In the genomic region with DNA sequence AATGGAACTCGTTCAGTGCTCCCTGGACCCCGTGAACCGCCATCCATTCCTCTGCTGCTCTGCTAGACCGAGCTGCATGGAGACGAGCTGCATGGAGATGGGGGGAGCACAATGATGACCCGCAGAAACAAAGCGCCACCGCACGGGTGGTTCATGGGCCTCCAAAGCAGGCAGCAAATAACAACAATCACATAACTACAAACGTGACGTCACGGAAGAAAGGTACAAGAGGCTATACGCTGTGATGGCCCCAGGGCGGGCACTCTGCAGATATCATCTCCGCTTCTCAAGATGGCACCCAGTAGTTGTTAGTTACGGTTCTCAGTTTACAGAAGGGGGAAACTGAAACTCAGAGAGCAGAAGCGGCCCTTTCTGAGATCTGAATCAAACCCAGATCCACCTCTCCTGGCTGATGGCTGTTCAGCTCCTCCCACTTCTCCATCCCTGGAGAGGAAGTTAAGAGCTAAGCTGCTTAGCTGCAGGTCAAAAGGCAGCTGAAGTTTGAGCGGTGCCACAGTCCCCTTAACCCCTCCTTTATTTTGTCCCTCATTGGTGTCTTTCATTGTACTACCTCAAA, we compare ENCODE assay signal across 9 cellular contexts. TPM values are rescaled to one million over a fixed set of nuclear protein-coding genes. Genes with fewer than 3 reads are reported as not detected.
A peak's percentile ranks its signal among the peaks of the same experiment; 100 is the strongest.
DNase-seq lines count a peak whose midpoint lies in the region; ATAC-seq and TF ChIP-seq lines count a peak whose summit lies in the region.
"Had no signal": no experiment of that assay in that cellular context is flagged by ENCODE, and none has a peak within 500 bp of the region (broad histone marks: within the 10 kb centered on the region; RNA-seq: fewer than 3 reads in every experiment).

No MANE protein-coding gene starts in this region.

- peak overlapping the region; percentile 92 for H3K27ac Mint-ChIP-seq in T-helper 17 cell

- H4K20me1 ChIP-seq in hepatocyte (ENCODE audit: insufficient read depth, poor library complexity, severe bottlenecking) = peaks cover 17% of the 10 kb centered on the region

- H3K27me3 ChIP-seq in hepatocyte = no peaks in the 10 kb centered on the region

- H3K9me2 ChIP-seq in hepatocyte (replicated peaks; ENCODE audit: insufficient read depth) = no peaks in the 10 kb centered on the region

- peak overlapping the region; percentile 86 for H3K4me3 Mint-ChIP-seq in T-helper 17 cell

- peak overlapping the region; percentile 95 for H3K4me2 ChIP-seq in hepatocyte

- H3K36me3 Mint-ChIP-seq in T-helper 17 cell (ENCODE audit: low read depth) = peaks cover 2% of the 10 kb centered on the region

- TF ChIP-seq CTCF in hepatocyte (IDR thresholded peaks at IDR 0.05; ENCODE audit: poor library complexity) = no peak

- H3K4me3 ChIP-seq in hepatocyte = no peak overlapping the region

- H3K79me2 ChIP-seq in hepatocyte = peaks cover 37% of the 10 kb centered on the region

- H3K4me1 ChIP-seq in hepatocyte (ENCODE audit: insufficient read depth) = peaks cover 11% of the 10 kb centered on the region

- no peak overlapping the region for H2AFZ ChIP-seq in hepatocyte

- DNase-seq in CD1c-positive myeloid dendritic cell (ENCODE audit: extremely low spot score) = peak; percentile 83
- peak in 1 of 3 donors; percentile 23 for DNase-seq in T-helper 17 cell
- DNase-seq in hepatocyte (ENCODE audit: low spot score) = no peak
- DNase-seq in foreskin melanocyte = no peak
- DNase-seq in NCI-H524 treated with DMSO at 0.1 percent for 48 hours (lab: John Stamatoyannopoulos, UW) = no peak

- H3K27ac ChIP-seq in hepatocyte = no peak overlapping the region

- no peaks in the 10 kb centered on the region for H3K27me3 Mint-ChIP-seq in T-helper 17 cell

- peaks cover 32% of the 10 kb centered on the region for H3K4me1 Mint-ChIP-seq in T-helper 17 cell

- ATAC-seq in GM19043 (IDR thresholded peaks at IDR 0.05; ENCODE audit: low read depth, unreplicated experiment) (peak; percentile 40), HG03342 (IDR thresholded peaks at IDR 0.05; ENCODE audit: unreplicated experiment) (peak; percentile 39), T-helper 17 cell (peak; percentile 12), esophagus mucosa (no peak)

- H3K9me3 ChIP-seq in T-helper 17 cell (ENCODE audit: control insufficient read depth, low read length, poor library complexity, severe bottlenecking) (no peaks in the 10 kb centered on the region), hepatocyte (ENCODE audit: low read depth) (no peaks in the 10 kb centered on the region)

- 80% methylated on average over 18 of the region's 18 CpGs for WGBS in hepatocyte (ENCODE audit: low lambda C conversion rate, missing lambda C conversion rate)

- no peaks in the 10 kb centered on the region for H3K36me3 ChIP-seq in hepatocyte (replicated peaks; ENCODE audit: insufficient read depth, low read depth)

RNA-seq across cellular contexts. Expression of a gene that starts 1.7 kb away (rescaled TPM):
- 10 to 100 TPM; 91.4 to 98.8 TPM for total RNA-seq in T-helper 17 cell
- total RNA-seq in hepatocyte = 53.0 and 113 TPM in 2 replicates
- polyA plus RNA-seq in hepatocyte = 92.0 and 97.5 TPM in 2 replicates
- 28.9 TPM for total RNA-seq in esophagus mucosa

RNA-seq across cellular contexts. Expression of a gene that starts 6.9 kb away (rescaled TPM):
- total RNA-seq in T-helper 17 cell (10 to 100 TPM; 56.0 to 56.1 TPM), hepatocyte (3.3 and 5.9 TPM in 2 replicates), esophagus mucosa (10.0 TPM)
- polyA plus RNA-seq in hepatocyte = 3.6 and 5.1 TPM in 2 replicates

RNA-seq across cellular contexts. Expression of a gene that starts 18.3 kb away (rescaled TPM):
- total RNA-seq in T-helper 17 cell (10 to 100 TPM; 85.0 to 91.7 TPM), hepatocyte (4.5 and 5.6 TPM in 2 replicates), esophagus mucosa (9.4 TPM)
- polyA plus RNA-seq in hepatocyte = 11.4 and 13.0 TPM in 2 replicates

RNA-seq across cellular contexts. Expression of a gene that starts 33.7 kb away (rescaled TPM):
- total RNA-seq in T-helper 17 cell = 10 to 100 TPM; 66.5 to 67.2 TPM
- total RNA-seq in hepatocyte = 11.5 and 20.1 TPM in 2 replicates
- 33.1 and 42.6 TPM in 2 replicates for polyA plus RNA-seq in hepatocyte
- total RNA-seq in esophagus mucosa = 7.6 TPM

RNA-seq across cellular contexts. Expression of a gene that starts 43.3 kb away (rescaled TPM):
- 10 to 100 TPM; 49.7 to 58.4 TPM for total RNA-seq in T-helper 17 cell
- 0.64 and 3.2 TPM in 2 replicates for total RNA-seq in hepatocyte
- polyA plus RNA-seq in hepatocyte = 2.5 and 4.3 TPM in 2 replicates
- 0.20 TPM for total RNA-seq in esophagus mucosa
- total RNA-seq: glomerular endothelial cell had no signal
